ENCODE assay signal across 8 cellular contexts in genomic region chr2:19346983-19347618, GRCh38. TPM values are rescaled to one million over a fixed set of nuclear protein-coding genes. Genes with fewer than 3 reads are reported as not detected.
DNase-seq lines count a peak whose midpoint lies in the region; ATAC-seq, FAIRE-seq and TF ChIP-seq lines count a peak whose summit lies in the region.

No MANE protein-coding gene starts in this region.

- no peak for DNase-seq in CD4-positive, CD25-positive, alpha-beta regulatory T cell
- no peak for DNase-seq in chondrocyte (ENCODE audit: low spot score)
- DNase-seq in nephron progenitor cell: no peak
- no peak for DNase-seq in frontal cortex (ENCODE audit: low spot score in 2 of 2)
- DNase-seq in D721Med (ENCODE audit: insufficient read length, low spot score): no peak
- DNase-seq in RCC 7860 (ENCODE audit: low spot score): no peak

- H3K4me3 Mint-ChIP-seq in CD4-positive, CD25-positive, alpha-beta regulatory T cell: peak overlapping the region; percentile 92 to 97 (median 96)
- peak overlapping the region; percentile 96 to 98 (median 97) for H3K4me3 Mint-ChIP-seq in IgD-negative memory B cell
- H3K4me3 Mint-ChIP-seq in chondrocyte (ENCODE audit: unreplicated experiment): peak overlapping the region; percentile 94
- H3K4me3 Mint-ChIP-seq in nephron progenitor cell: peak overlapping the region; percentile 96

- H3K36me3 ChIP-seq in CD4-positive, CD25-positive, alpha-beta regulatory T cell (ENCODE audit: control insufficient read depth, insufficient read depth, low read length): no peaks in the 10 kb centered on the region

- FAIRE-seq in frontal cortex (lab: Jason Lieb, UNC) (no peak), D721Med (lab: Jason Lieb, UNC) (no peak), RCC 7860 (lab: Jason Lieb, UNC) (no peak)

- no peak for ATAC-seq in CD4-positive, CD25-positive, alpha-beta regulatory T cell (ENCODE audit: low read depth in 2 of 2)
- peak; percentile 2 for ATAC-seq in GM21423 (IDR thresholded peaks at IDR 0.05; ENCODE audit: unreplicated experiment)

- no peaks in the 10 kb centered on the region for H3K9me3 ChIP-seq in CD4-positive, CD25-positive, alpha-beta regulatory T cell (ENCODE audit: control insufficient read depth in 2 of 2, low read length in 2 of 2)

- peak overlapping the region; percentile 70 for H3K4me3 ChIP-seq in CD4-positive, CD25-positive, alpha-beta regulatory T cell (ENCODE audit: low read depth, low read length)

- H3K27ac Mint-ChIP-seq in CD4-positive, CD25-positive, alpha-beta regulatory T cell: peak overlapping the region; percentile 98
- H3K27ac Mint-ChIP-seq in IgD-negative memory B cell: peak overlapping the region; percentile 99 to 100 (median 99)
- peak overlapping the region; percentile 99 for H3K27ac Mint-ChIP-seq in chondrocyte (ENCODE audit: unreplicated experiment)
- H3K27ac Mint-ChIP-seq in nephron progenitor cell: no peak overlapping the region

- H3K9me3 Mint-ChIP-seq in CD4-positive, CD25-positive, alpha-beta regulatory T cell: peaks cover 0 to 6% (median 0%) of the 10 kb centered on the region in 7 donors
- H3K9me3 Mint-ChIP-seq in IgD-negative memory B cell (peaks cover 0 to 4% (median 0%) of the 10 kb centered on the region in 3 donors), chondrocyte (ENCODE audit: low read depth) (no peaks in the 10 kb centered on the region), nephron progenitor cell (no peaks in the 10 kb centered on the region)

- H3K36me3 Mint-ChIP-seq in CD4-positive, CD25-positive, alpha-beta regulatory T cell: peaks cover 31% of the 10 kb centered on the region
- H3K36me3 Mint-ChIP-seq in IgD-negative memory B cell (peaks cover 4% of the 10 kb centered on the region), chondrocyte (ENCODE audit: low read depth) (peaks cover 3% of the 10 kb centered on the region), nephron progenitor cell (ENCODE audit: low read depth) (peaks cover 24% of the 10 kb centered on the region)

- peaks cover 31% of the 10 kb centered on the region for H3K4me1 ChIP-seq in CD4-positive, CD25-positive, alpha-beta regulatory T cell (ENCODE audit: control insufficient read depth, insufficient read depth, low read length, poor library complexity, severe bottlenecking)

- TF ChIP-seq CTCF in chondrocyte (IDR thresholded peaks at IDR 0.05): no peak
- no peak for TF ChIP-seq CTCF in nephron progenitor cell (IDR thresholded peaks at IDR 0.05)
- no peak for TF ChIP-seq CTCF in D721Med (IDR thresholded peaks at IDR 0.05; ENCODE audit: insufficient read depth, missing control alignments)

- H3K27me3 ChIP-seq in CD4-positive, CD25-positive, alpha-beta regulatory T cell (ENCODE audit: control insufficient read depth, insufficient read depth, low read length): peaks cover 20% of the 10 kb centered on the region

- H3K27me3 Mint-ChIP-seq in CD4-positive, CD25-positive, alpha-beta regulatory T cell: peaks cover 39% of the 10 kb centered on the region
- H3K27me3 Mint-ChIP-seq in IgD-negative memory B cell (peaks cover 22% of the 10 kb centered on the region), chondrocyte (ENCODE audit: low read depth) (no peaks in the 10 kb centered on the region), nephron progenitor cell (ENCODE audit: low read depth, poor library complexity) (peaks cover 21% of the 10 kb centered on the region)

- peak overlapping the region; percentile 89 for H3K27ac ChIP-seq in CD4-positive, CD25-positive, alpha-beta regulatory T cell (ENCODE audit: insufficient read depth, low read length, poor library complexity, severe bottlenecking)

- H3K4me1 Mint-ChIP-seq in CD4-positive, CD25-positive, alpha-beta regulatory T cell: peaks cover 3 to 39% (median 23%) of the 10 kb centered on the region in 4 donors
- peaks cover 10 to 22% (median 13%) of the 10 kb centered on the region in 3 donors for H3K4me1 Mint-ChIP-seq in IgD-negative memory B cell
- H3K4me1 Mint-ChIP-seq in chondrocyte (ENCODE audit: low read depth): peaks cover 16% of the 10 kb centered on the region
- H3K4me1 Mint-ChIP-seq in nephron progenitor cell: peaks cover 34% of the 10 kb centered on the region

RNA-seq across cellular contexts. Expression of gene OSR1, which starts 11.3 kb away (rescaled TPM):
- total RNA-seq in CD4-positive, CD25-positive, alpha-beta regulatory T cell: not detected
- polyA plus RNA-seq in CD4-positive, CD25-positive, alpha-beta regulatory T cell: not detected
- not detected for polyA plus RNA-seq in IgD-negative memory B cell
- total RNA-seq in chondrocyte (14.1 to 34.5 TPM (median 32.3 TPM) in 3 replicates), frontal cortex (3.7 TPM)
